In genomic region chr6:128690063-128690462, GRCh38 we compare ENCODE assay signal across 19 cellular contexts.
DNase-seq lines count a peak whose midpoint lies in the region; ATAC-seq, FAIRE-seq and TF ChIP-seq lines count a peak whose summit lies in the region.
"Had no signal": no experiment of that assay in that cellular context is flagged by ENCODE, and none has a peak within 500 bp of the region (broad histone marks: within the 10 kb centered on the region; RNA-seq: fewer than 3 reads in every experiment).

No MANE protein-coding gene starts in this region.

- H3K4me3 ChIP-seq in heart left ventricle, result peak overlapping the region in 4 of 12 donors; percentile 8 to 27 (median 15)
- no peak overlapping the region for H3K4me3 ChIP-seq in right atrium auricular region
- H3K4me3 ChIP-seq: HAP-1 had no signal

- FAIRE-seq in urothelium cell line (lab: Jason Lieb, UNC), result no peak
- FAIRE-seq: GM12891, GM18507, H54 had no signal

- TF ChIP-seq CTCF in heart left ventricle (IDR thresholded peaks at IDR 0.05) (no peak), right atrium auricular region (IDR thresholded peaks at IDR 0.05) (no peak)

- WGBS in heart left ventricle, 4 donors, result 48 to 54% (median 50%) methylated on average over 3 of the region's 3 CpGs

- DNase-seq in heart left ventricle, result no peak
- DNase-seq in right atrium auricular region (ENCODE audit: low spot score), result no peak
- DNase-seq in A172 (ENCODE audit: low spot score), result peak; percentile 17
- peak; percentile 9 for DNase-seq in NCI-H69 (lab: John Stamatoyannopoulos, UW)
- DNase-seq in urothelium cell line (ENCODE audit: low spot score), result no peak
- DNase-seq: 8988T; C1 segment of cervical spinal cord; Calu3; CD4-positive, alpha-beta memory T cell; COR-L47; DMS53; DMS79 treated with DMSO at 0.1 percent for 48 hours; GF-D8; GOT3 had no signal

- ATAC-seq in heart left ventricle (peak in 3 of 4 donors; percentile 47 to 69 (median 61)), HG03135 (IDR thresholded peaks at IDR 0.05; ENCODE audit: unreplicated experiment) (no peak)

- no peaks in the 10 kb centered on the region for H3K36me3 ChIP-seq in heart left ventricle
- H3K36me3 ChIP-seq in right atrium auricular region, result no peaks in the 10 kb centered on the region
- H3K36me3 ChIP-seq: HAP-1 had no signal

- intact Hi-C loops in heart left ventricle (cut with DNase I), result no loop called here

- no peak overlapping the region for H3K27ac ChIP-seq in heart left ventricle
- H3K27ac ChIP-seq in right atrium auricular region, result no peak overlapping the region

- H3K27me3 ChIP-seq in heart left ventricle (no peaks in the 10 kb centered on the region), right atrium auricular region (no peaks in the 10 kb centered on the region)

- no peak for TF ChIP-seq POLR2A in heart left ventricle (IDR thresholded peaks at IDR 0.05)

- H3K4me1 ChIP-seq in heart left ventricle (no peaks in the 10 kb centered on the region), right atrium auricular region (no peaks in the 10 kb centered on the region)
- H3K4me1 ChIP-seq: HAP-1 had no signal

- H3K9me3 ChIP-seq in heart left ventricle, result peaks cover 0 to 10% (median 0%) of the 10 kb centered on the region in 12 donors
- H3K9me3 ChIP-seq in right atrium auricular region, result peaks cover 0 to 8% of the 10 kb centered on the region in 2 donors
- H3K9me3 ChIP-seq: HAP-1 had no signal

Comparison
In these comparisons a context has a peak if more than half of its experiments do, and no peak if none do; other contexts are left out.
1. DNase-seq: peak in A172 (single experiment) and NCI-H69 (single experiment); none in heart left ventricle (0 of 5), right atrium auricular region (single experiment) and urothelium cell line (single experiment).